Comparison of ENCODE assay signal across 40 cellular contexts in genomic region chr19:12345197-12345596, GRCh38. TPM values are rescaled to one million over a fixed set of nuclear protein-coding genes. Genes with fewer than 3 reads are reported as not detected.
"Had no signal": no experiment of that assay in that cellular context is flagged by ENCODE, and none has a peak within 500 bp of the region (broad histone marks: within the 10 kb centered on the region; RNA-seq: fewer than 3 reads in every experiment).

No MANE protein-coding gene starts in this region.

- H3K27me3 Mint-ChIP-seq: activated naive CD4-positive, alpha-beta T cell treated with anti-CD3 and anti-CD28 coated beads, Interleukin-2, amount 10 ng/mL, durations not matched to agents 7 days and 5 days; activated naive CD4-positive, alpha-beta T cell treated with anti-CD3 and anti-CD28 coated beads, Interleukin-2, amount 50 U/mL, for 24 hours; activated naive CD8-positive, alpha-beta T cell; activated naive CD8-positive, alpha-beta T cell treated with anti-CD3 and anti-CD28 coated beads for 36 hours; activated naive CD8-positive, alpha-beta T cell treated with anti-CD3 and anti-CD28 coated beads, Interleukin-2, amount 10 ng/mL, durations not matched to agents 7 days and 5 days; activated naive CD8-positive, alpha-beta T cell treated with anti-CD3 and anti-CD28 coated beads, Interleukin-2, amount 50 U/mL, for 24 hours; activated T-cell treated with anti-CD3 and anti-CD28 coated beads, Interleukin-2, amount 50 U/mL, for 24 hours; activated T-helper 17 cell treated with anti-CD3 and anti-CD28 coated beads, Interleukin-2, amount 50 U/mL, for 72 hours; brain; central memory CD8-positive, alpha-beta T cell had no signal

- H3K4me3 ChIP-seq: adrenal gland, ascending aorta, body of pancreas, breast epithelium, cardiac muscle cell had no signal

- H3K4me1 Mint-ChIP-seq: activated naive CD4-positive, alpha-beta T cell treated with anti-CD3 and anti-CD28 coated beads, Interleukin-2, amount 10 ng/mL, durations not matched to agents 7 days and 5 days; activated naive CD4-positive, alpha-beta T cell treated with anti-CD3 and anti-CD28 coated beads, Interleukin-2, amount 50 U/mL, for 24 hours; activated naive CD8-positive, alpha-beta T cell treated with anti-CD3 and anti-CD28 coated beads for 36 hours; activated naive CD8-positive, alpha-beta T cell treated with anti-CD3 and anti-CD28 coated beads, Interleukin-2, amount 10 ng/mL, durations not matched to agents 7 days and 5 days; activated naive CD8-positive, alpha-beta T cell treated with anti-CD3 and anti-CD28 coated beads, Interleukin-2, amount 50 U/mL, for 24 hours; activated T-helper 17 cell treated with anti-CD3 and anti-CD28 coated beads, Interleukin-2, amount 50 U/mL, for 72 hours; brain; central memory CD8-positive, alpha-beta T cell had no signal

- H3K4me1 ChIP-seq: adrenal gland, ascending aorta, body of pancreas, breast epithelium had no signal

- H3K27ac ChIP-seq: adrenal gland, ascending aorta, body of pancreas, brain microvascular endothelial cell, breast epithelium, cardiac muscle cell had no signal

- ATAC-seq: activated naive CD4-positive, alpha-beta T cell treated with anti-CD3 and anti-CD28 coated beads, Interleukin-2, amount 50 U/mL, for 72 hours; activated naive CD8-positive, alpha-beta T cell treated with anti-CD3 and anti-CD28 coated beads, Interleukin-2, amount 50 U/mL, for 24 hours; activated T-cell treated with anti-CD3 and anti-CD28 coated beads, Interleukin-2, amount 50 U/mL, for 4 hours; activated T-cell treated with anti-CD3 and anti-CD28 coated beads, Interleukin-2, amount 50 U/mL, for 72 hours; activated T-helper 17 cell treated with anti-CD3 and anti-CD28 coated beads, Interleukin-2, amount 50 U/mL, for 72 hours; body of pancreas had no signal

- FAIRE-seq: astrocyte, bronchial epithelial cell had no signal

- H3K27me3 ChIP-seq: adrenal gland, ascending aorta, body of pancreas, brain microvascular endothelial cell, breast epithelium, cardiac muscle cell had no signal

- DNase-seq: activated effector memory CD4-positive, alpha-beta T cell treated with anti-CD3 and anti-CD28 coated beads, Interleukin-2, amount 50 U/mL, for 16 hours; activated effector memory CD4-positive, alpha-beta T cell treated with Interleukin-2 at 50 U/mL for 16 hours; activated gamma-delta T cell; activated gamma-delta T cell treated with Interleukin-2 at 50 U/mL for 16 hours; activated naive CD4-positive, alpha-beta T cell; activated naive CD4-positive, alpha-beta T cell treated with anti-CD3 and anti-CD28 coated beads for 36 hours; activated naive CD4-positive, alpha-beta T cell treated with anti-CD3 and anti-CD28 coated beads, Interleukin-2, amount 10 ng/mL, durations not matched to agents 7 days and 5 days; activated naive CD4-positive, alpha-beta T cell treated with anti-CD3 and anti-CD28 coated beads, Interleukin-2, amount 50 U/mL, for 16 hours; activated naive CD4-positive, alpha-beta T cell treated with Interleukin-2 at 50 U/mL for 16 hours; activated naive CD8-positive, alpha-beta T cell treated with anti-CD3 and anti-CD28 coated beads for 36 hours; activated naive CD8-positive, alpha-beta T cell treated with anti-CD3 and anti-CD28 coated beads, Interleukin-2, amount 10 ng/mL, durations not matched to agents 7 days and 5 days; activated naive CD8-positive, alpha-beta T cell treated with anti-CD3 and anti-CD28 coated beads, Interleukin-2, amount 50 U/mL, for 24 hours; activated T-cell treated with anti-CD3 and anti-CD28 coated beads, Interleukin-2, amount 50 U/mL, for 1 hour; activated T-cell treated with anti-CD3 and anti-CD28 coated beads, Interleukin-2, amount 50 U/mL, for 24 hours; activated T-cell treated with anti-CD3 and anti-CD28 coated beads, Interleukin-2, amount 50 U/mL, for 4 hours; activated T-cell treated with anti-CD3 and anti-CD28 coated beads, Interleukin-2, amount 50 U/mL, for 48 hours; activated T-cell treated with anti-CD3 and anti-CD28 coated beads, Interleukin-2, amount 50 U/mL, for 72 hours; adrenal gland; amniotic stem cell; amygdala; anterior cingulate cortex; aorta; body of pancreas; brain microvascular endothelial cell; caudate nucleus; central memory CD4-positive, alpha-beta T cell; cerebellar nuclear complex had no signal

- H3K27ac Mint-ChIP-seq: activated naive CD4-positive, alpha-beta T cell treated with anti-CD3 and anti-CD28 coated beads for 36 hours; activated naive CD4-positive, alpha-beta T cell treated with anti-CD3 and anti-CD28 coated beads, Interleukin-2, amount 10 ng/mL, durations not matched to agents 7 days and 5 days; activated naive CD4-positive, alpha-beta T cell treated with anti-CD3 and anti-CD28 coated beads, Interleukin-2, amount 50 U/mL, for 24 hours; activated naive CD4-positive, alpha-beta T cell treated with anti-CD3 and anti-CD28 coated beads, Interleukin-2, amount 50 U/mL, for 72 hours; activated naive CD8-positive, alpha-beta T cell; activated naive CD8-positive, alpha-beta T cell treated with anti-CD3 and anti-CD28 coated beads for 36 hours; activated naive CD8-positive, alpha-beta T cell treated with anti-CD3 and anti-CD28 coated beads, Interleukin-2, amount 10 ng/mL, durations not matched to agents 7 days and 5 days; activated naive CD8-positive, alpha-beta T cell treated with anti-CD3 and anti-CD28 coated beads, Interleukin-2, amount 50 U/mL, for 24 hours; activated T-cell treated with anti-CD3 and anti-CD28 coated beads, Interleukin-2, amount 50 U/mL, for 24 hours; activated T-cell treated with anti-CD3 and anti-CD28 coated beads, Interleukin-2, amount 50 U/mL, for 72 hours; activated T-helper 1 cell treated with anti-CD3 and anti-CD28 coated beads, Interleukin-12 subunit alpha, Interleukin-12 subunit beta, Interleukin-2, Interleukin-4 antibody, amounts not matched to agents 30 ng/mL and 10 ng/mL and 1 ng/mL, durations not matched to agents 14 hours and 24 hours and 36 hours; activated T-helper 17 cell treated with anti-CD3 and anti-CD28 coated beads, Interleukin-2, amount 50 U/mL, for 72 hours; activated T-helper 2 cell treated with anti-CD3 and anti-CD28 coated beads, Interferon-gamma antibody, Interleukin-2, Interleukin-4, amounts not matched to agents 10 μg/mL and 5 μg/mL and 100 μg/mL, durations not matched to agents 14 hours and 24 hours and 36 hours; brain had no signal

- H3K36me3 ChIP-seq: adrenal gland, brain microvascular endothelial cell had no signal

- H3K4me3 Mint-ChIP-seq: activated naive CD4-positive, alpha-beta T cell treated with anti-CD3 and anti-CD28 coated beads for 36 hours; activated naive CD4-positive, alpha-beta T cell treated with anti-CD3 and anti-CD28 coated beads, Interleukin-2, amount 10 ng/mL, durations not matched to agents 7 days and 5 days; activated naive CD4-positive, alpha-beta T cell treated with anti-CD3 and anti-CD28 coated beads, Interleukin-2, amount 50 U/mL, for 24 hours; activated naive CD8-positive, alpha-beta T cell; activated naive CD8-positive, alpha-beta T cell treated with anti-CD3 and anti-CD28 coated beads for 36 hours; activated naive CD8-positive, alpha-beta T cell treated with anti-CD3 and anti-CD28 coated beads, Interleukin-2, amount 10 ng/mL, durations not matched to agents 7 days and 5 days; activated naive CD8-positive, alpha-beta T cell treated with anti-CD3 and anti-CD28 coated beads, Interleukin-2, amount 50 U/mL, for 24 hours; activated T-cell treated with anti-CD3 and anti-CD28 coated beads, Interleukin-2, amount 50 U/mL, for 24 hours; activated T-cell treated with anti-CD3 and anti-CD28 coated beads, Interleukin-2, amount 50 U/mL, for 4 hours; activated T-cell treated with anti-CD3 and anti-CD28 coated beads, Interleukin-2, amount 50 U/mL, for 72 hours; activated T-helper 1 cell treated with anti-CD3 and anti-CD28 coated beads, Interleukin-12 subunit alpha, Interleukin-12 subunit beta, Interleukin-2, Interleukin-4 antibody, amounts not matched to agents 30 ng/mL and 10 ng/mL and 1 ng/mL, durations not matched to agents 14 hours and 24 hours and 36 hours; activated T-helper 17 cell treated with anti-CD3 and anti-CD28 coated beads, Interleukin-2, amount 50 U/mL, for 72 hours; brain; central memory CD8-positive, alpha-beta T cell had no signal

RNA-seq across cellular contexts. Expression of gene ZNF563, which starts 11.8 kb away (rescaled TPM):
- total RNA-seq: ascending aorta, astrocyte had no signal
